1 cellular context compared by ENCODE assay signal in the genomic region with DNA sequence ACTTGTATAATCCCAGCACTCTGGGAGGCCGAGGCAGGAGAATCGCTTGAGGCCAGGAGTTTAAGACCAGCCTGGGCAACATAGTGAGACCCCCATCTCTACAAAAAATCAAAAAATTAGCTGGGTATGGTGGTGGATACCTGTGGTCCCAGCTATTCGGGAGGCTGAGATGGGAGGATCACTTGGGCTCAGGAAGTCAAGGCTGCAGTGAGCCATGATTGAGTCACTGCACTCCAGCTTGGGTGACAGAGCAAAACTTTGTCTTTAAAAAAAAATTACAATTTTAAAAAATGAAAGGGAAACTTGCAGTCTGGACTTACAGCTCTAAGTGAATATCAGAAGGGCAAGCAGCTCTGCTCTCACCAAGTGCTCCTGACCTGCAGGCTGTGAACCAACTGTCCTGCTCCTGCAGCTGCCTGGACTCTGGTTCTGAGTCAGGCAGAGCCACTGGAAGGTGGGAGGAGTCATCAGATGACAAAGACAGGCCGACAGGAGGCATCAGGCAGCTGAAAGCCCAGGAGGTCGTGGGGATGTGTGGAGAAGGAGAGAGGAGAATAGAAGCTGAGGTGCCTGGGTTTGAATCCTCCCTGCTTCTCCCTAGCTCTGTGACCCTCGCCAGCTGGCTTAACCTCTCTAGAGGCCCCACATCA.
A peak's percentile ranks its signal among the peaks of the same experiment; 100 is the strongest.
TF ChIP-seq lines count a peak whose summit lies in the region.

No MANE protein-coding gene starts in this region.

TF ChIP-seq in HepG2, 621 proteins besides CTCF, POLR2A, EP300 and RAD21:
- TF ChIP-seq ZNF501 (CRISPR knock-in tag; IDR thresholded peaks at IDR 0.05), result peak; percentile 27; the same call in 1 of the 2 replicates
- TF ChIP-seq, protein P1, sequence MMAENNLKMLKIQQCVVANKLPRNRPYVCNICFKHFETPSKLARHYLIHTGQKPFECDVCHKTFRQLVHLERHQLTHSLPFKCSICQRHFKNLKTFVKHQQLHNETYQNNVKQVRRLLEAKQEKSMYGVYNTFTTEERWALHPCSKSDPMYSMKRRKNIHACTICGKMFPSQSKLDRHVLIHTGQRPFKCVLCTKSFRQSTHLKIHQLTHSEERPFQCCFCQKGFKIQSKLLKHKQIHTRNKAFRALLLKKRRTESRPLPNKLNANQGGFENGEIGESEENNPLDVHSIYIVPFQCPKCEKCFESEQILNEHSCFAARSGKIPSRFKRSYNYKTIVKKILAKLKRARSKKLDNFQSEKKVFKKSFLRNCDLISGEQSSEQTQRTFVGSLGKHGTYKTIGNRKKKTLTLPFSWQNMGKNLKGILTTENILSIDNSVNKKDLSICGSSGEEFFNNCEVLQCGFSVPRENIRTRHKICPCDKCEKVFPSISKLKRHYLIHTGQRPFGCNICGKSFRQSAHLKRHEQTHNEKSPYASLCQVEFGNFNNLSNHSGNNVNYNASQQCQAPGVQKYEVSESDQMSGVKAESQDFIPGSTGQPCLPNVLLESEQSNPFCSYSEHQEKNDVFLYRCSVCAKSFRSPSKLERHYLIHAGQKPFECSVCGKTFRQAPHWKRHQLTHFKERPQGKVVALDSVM (CRISPR knock-in tag; IDR thresholded peaks at IDR 0.05), result peak; percentile 52; the same call in 1 of the 2 replicates
- no peak for TF ChIP-seq ZNF317 (CRISPR knock-in tag; IDR thresholded peaks at IDR 0.05)
- peak; percentile 41; the same call in 1 of the 2 replicates for TF ChIP-seq KDM2A (CRISPR knock-in tag; IDR thresholded peaks at IDR 0.05; ENCODE audit: borderline replicate concordance, low read depth)
- TF ChIP-seq THYN1 (CRISPR knock-in tag; IDR thresholded peaks at IDR 0.05; ENCODE audit: borderline replicate concordance, low read depth), result no peak
- TF ChIP-seq ZNF605 (CRISPR knock-in tag; IDR thresholded peaks at IDR 0.05), result 0 out of 2 replicates have a peak, but pooled peaks have one; percentile 47
- 0 out of 2 replicates have a peak, but pooled peaks have one; percentile 30 for TF ChIP-seq SP5 (CRISPR knock-in tag; IDR thresholded peaks at IDR 0.05; ENCODE audit: borderline replicate concordance, low read depth)
- 0 out of 2 replicates have a peak, but pooled peaks have one; percentile 50 for TF ChIP-seq MEIS2 (CRISPR knock-in tag; IDR thresholded peaks at IDR 0.05)
- 0 out of 2 replicates have a peak, but pooled peaks have one; percentile 30 for TF ChIP-seq SMC3 (IDR thresholded peaks at IDR 0.05; ENCODE audit: low read length)
- TF ChIP-seq FOXJ3 (CRISPR knock-in tag; IDR thresholded peaks at IDR 0.05; ENCODE audit: borderline replicate concordance), result no peak
- no peak for TF ChIP-seq NR2C2 (CRISPR knock-in tag; IDR thresholded peaks at IDR 0.05; ENCODE audit: borderline replicate concordance)
- TF ChIP-seq RFXAP (CRISPR knock-in tag; IDR thresholded peaks at IDR 0.05; ENCODE audit: borderline replicate concordance), result no peak
- no peak for TF ChIP-seq ZFP41 (CRISPR knock-in tag; IDR thresholded peaks at IDR 0.05; ENCODE audit: borderline replicate concordance)
- peak; percentile 73; the same call in 1 of the 2 replicates for TF ChIP-seq ZNF263 (CRISPR knock-in tag; IDR thresholded peaks at IDR 0.05)
- TF ChIP-seq XRCC5 (optimal IDR thresholded peaks at IDR 0.05; ENCODE audit: low read length), result peak; percentile 22
- 0 out of 2 replicates have a peak, but pooled peaks have one; percentile 27 for TF ChIP-seq ZNF430 (CRISPR knock-in tag; IDR thresholded peaks at IDR 0.05)
- TF ChIP-seq, protein P2, sequence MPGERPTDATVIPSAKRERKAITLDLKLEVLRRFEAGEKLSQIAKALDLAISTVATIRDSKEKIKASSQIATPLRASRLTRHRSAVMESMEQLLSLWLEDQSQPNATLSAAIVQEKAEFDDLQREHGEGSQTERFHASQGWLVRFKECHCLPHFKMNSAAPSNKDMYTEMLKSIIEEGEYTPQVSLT (CRISPR knock-in tag; IDR thresholded peaks at IDR 0.05; ENCODE audit: borderline replicate concordance, low read depth), result no peak
- TF ChIP-seq, protein P3, sequence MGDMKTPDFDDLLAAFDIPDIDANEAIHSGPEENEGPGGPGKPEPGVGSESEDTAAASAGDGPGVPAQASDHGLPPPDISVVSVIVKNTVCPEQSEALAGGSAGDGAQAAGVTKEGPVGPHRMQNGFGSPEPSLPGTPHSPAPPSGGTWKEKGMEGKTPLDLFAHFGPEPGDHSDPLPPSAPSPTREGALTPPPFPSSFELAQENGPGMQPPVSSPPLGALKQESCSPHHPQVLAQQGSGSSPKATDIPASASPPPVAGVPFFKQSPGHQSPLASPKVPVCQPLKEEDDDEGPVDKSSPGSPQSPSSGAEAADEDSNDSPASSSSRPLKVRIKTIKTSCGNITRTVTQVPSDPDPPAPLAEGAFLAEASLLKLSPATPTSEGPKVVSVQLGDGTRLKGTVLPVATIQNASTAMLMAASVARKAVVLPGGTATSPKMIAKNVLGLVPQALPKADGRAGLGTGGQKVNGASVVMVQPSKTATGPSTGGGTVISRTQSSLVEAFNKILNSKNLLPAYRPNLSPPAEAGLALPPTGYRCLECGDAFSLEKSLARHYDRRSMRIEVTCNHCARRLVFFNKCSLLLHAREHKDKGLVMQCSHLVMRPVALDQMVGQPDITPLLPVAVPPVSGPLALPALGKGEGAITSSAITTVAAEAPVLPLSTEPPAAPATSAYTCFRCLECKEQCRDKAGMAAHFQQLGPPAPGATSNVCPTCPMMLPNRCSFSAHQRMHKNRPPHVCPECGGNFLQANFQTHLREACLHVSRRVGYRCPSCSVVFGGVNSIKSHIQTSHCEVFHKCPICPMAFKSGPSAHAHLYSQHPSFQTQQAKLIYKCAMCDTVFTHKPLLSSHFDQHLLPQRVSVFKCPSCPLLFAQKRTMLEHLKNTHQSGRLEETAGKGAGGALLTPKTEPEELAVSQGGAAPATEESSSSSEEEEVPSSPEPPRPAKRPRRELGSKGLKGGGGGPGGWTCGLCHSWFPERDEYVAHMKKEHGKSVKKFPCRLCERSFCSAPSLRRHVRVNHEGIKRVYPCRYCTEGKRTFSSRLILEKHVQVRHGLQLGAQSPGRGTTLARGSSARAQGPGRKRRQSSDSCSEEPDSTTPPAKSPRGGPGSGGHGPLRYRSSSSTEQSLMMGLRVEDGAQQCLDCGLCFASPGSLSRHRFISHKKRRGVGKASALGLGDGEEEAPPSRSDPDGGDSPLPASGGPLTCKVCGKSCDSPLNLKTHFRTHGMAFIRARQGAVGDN (CRISPR knock-in tag; IDR thresholded peaks at IDR 0.05), result 0 out of 2 replicates have a peak, but pooled peaks have one; percentile 19
- peak; percentile 21; the same call in 1 of the 2 replicates for TF ChIP-seq IRF2 (CRISPR knock-in tag; IDR thresholded peaks at IDR 0.05)
- TF ChIP-seq NR2F6 (IDR thresholded peaks at IDR 0.05), result no peak
- peak; percentile 22; the same call in 1 of the 2 replicates for TF ChIP-seq NR2F6 (CRISPR knock-in tag; IDR thresholded peaks at IDR 0.05)
- 0 out of 2 replicates have a peak, but pooled peaks have one; percentile 31 for TF ChIP-seq SAP130 (CRISPR knock-in tag; IDR thresholded peaks at IDR 0.05; ENCODE audit: low read depth)
- TF ChIP-seq STAG1 (CRISPR knock-in tag; IDR thresholded peaks at IDR 0.05), result peak; percentile 41
- TF ChIP-seq FOSL2 (CRISPR knock-in tag; IDR thresholded peaks at IDR 0.05), result peak; percentile 67
- peak; percentile 66; the same call in 1 of the 2 replicates for TF ChIP-seq ZNF292 (CRISPR knock-in tag; IDR thresholded peaks at IDR 0.05; ENCODE audit: borderline replicate concordance, low read depth)
TF ChIP-seq in HepG2: peak in this region for 17.
